17 cellular contexts compared by ENCODE assay signal in genomic region chr2:18373081-18373480, GRCh38.
DNase-seq lines count a peak whose midpoint lies in the region; ATAC-seq and TF ChIP-seq lines count a peak whose summit lies in the region.
"Had no signal": no experiment of that assay in that cellular context is flagged by ENCODE, and none has a peak within 500 bp of the region (broad histone marks: within the 10 kb centered on the region; RNA-seq: fewer than 3 reads in every experiment).

No MANE protein-coding gene starts in this region.

- TF ChIP-seq CTCF in A673 (conservative IDR thresholded peaks at IDR 0.05; ENCODE audit: low read depth, low read length) (no peak), KMS-11 (conservative IDR thresholded peaks at IDR 0.05; ENCODE audit: low read depth, low read length) (no peak), nephron (IDR thresholded peaks at IDR 0.05; ENCODE audit: unreplicated experiment in 3 of 3) (no peak)

- CTCF ChIA-PET in A673 (lab: Charles Lee), result no interaction called here

- peak overlapping the region; percentile 49 for H3K4me2 ChIP-seq in KMS-11

- H3K36me3 ChIP-seq in A673 (ENCODE audit: insufficient read depth, low read length, poor library complexity, severe bottlenecking) (peaks cover 5% of the 10 kb centered on the region), KMS-11 (ENCODE audit: insufficient read depth) (no peaks in the 10 kb centered on the region), adipocyte (ENCODE audit: control insufficient read depth, insufficient read depth, low read length, severe bottlenecking) (no peaks in the 10 kb centered on the region)

- DNase-seq in A673 (ENCODE audit: low spot score) (no peak), adipocyte (ENCODE audit: low read depth) (peak; percentile 34), NCI-H2227 treated with DMSO at 0.1 percent for 48 hours (lab: John Stamatoyannopoulos, UW) (no peak), Ammon's horn (ENCODE audit: low spot score) (no peak)
- DNase-seq: ACHN; CD4-positive, alpha-beta T cell; DMS153; DMS79; GF-D8; GM23248; HCEC 1CT; IMR-90 had no signal

- peaks cover 5% of the 10 kb centered on the region for H3K4me1 Mint-ChIP-seq in nephron

- H3K9me3 ChIP-seq in A673 (ENCODE audit: low read depth, low read length, poor library complexity, severe bottlenecking), result no peaks in the 10 kb centered on the region
- H3K9me3 ChIP-seq in adipocyte (ENCODE audit: control insufficient read depth, low read length), result no peaks in the 10 kb centered on the region

- H3K27ac ChIP-seq in A673 (ENCODE audit: low read depth, low read length, poor library complexity, severe bottlenecking) (peak overlapping the region; percentile 76), KMS-11 (peak overlapping the region; percentile 42; the same call in 1 of the 2 replicates)
- H3K27ac ChIP-seq: C4-2B, GM23248 had no signal

- peak overlapping the region in 2 of 3 experiments; percentile 25 to 54 for H3K27ac Mint-ChIP-seq in nephron
- H3K27ac Mint-ChIP-seq: CD4-positive, alpha-beta T cell had no signal

- no peak overlapping the region for H3K4me3 ChIP-seq in A673 (ENCODE audit: low read depth, low read length, poor library complexity, severe bottlenecking)
- no peak overlapping the region for H3K4me3 ChIP-seq in KMS-11 (IDR thresholded peaks at IDR 0.05; ENCODE audit: insufficient read depth, low read depth, low read length)
- H3K4me3 ChIP-seq in adipocyte (ENCODE audit: low read length), result no peak overlapping the region
- H3K4me3 ChIP-seq: GM23248, K562 had no signal

- TSS peak; percentile 51 for BruUV-seq in A673 (replicated peaks; lab: Mats Ljungman, UMichigan)

- POLR2A ChIA-PET in A673 (lab: Charles Lee; ENCODE audit: low non-redundant PET), result no interaction called here

- H3K27me3 ChIP-seq in A673 (replicated peaks; ENCODE audit: insufficient read depth, low read depth, low read length, poor library complexity) (no peaks in the 10 kb centered on the region), KMS-11 (ENCODE audit: insufficient read depth, low read depth) (no peaks in the 10 kb centered on the region), adipocyte (replicated peaks; ENCODE audit: control insufficient read depth, insufficient read depth, low read length) (no peaks in the 10 kb centered on the region)

- no peak overlapping the region for H2AFZ ChIP-seq in KMS-11 (ENCODE audit: low read depth)
- H2AFZ ChIP-seq: GM23248 had no signal

- H3K4me1 ChIP-seq in A673 (ENCODE audit: insufficient read depth, low read length, poor library complexity, severe bottlenecking) (peaks cover 44% of the 10 kb centered on the region), KMS-11 (ENCODE audit: low read depth, poor library complexity, severe bottlenecking) (peaks cover 61% of the 10 kb centered on the region), adipocyte (ENCODE audit: control insufficient read depth, insufficient read depth, low read length) (no peaks in the 10 kb centered on the region)

- no peaks in the 10 kb centered on the region for H3K79me2 ChIP-seq in KMS-11 (ENCODE audit: insufficient read depth, low read depth)

- H3K9ac ChIP-seq in KMS-11 (no peak overlapping the region), adipocyte (ENCODE audit: low read length) (no peak overlapping the region)
- H3K9ac ChIP-seq: GM23248 had no signal

- no peak overlapping the region for H3K4me3 Mint-ChIP-seq in nephron
- H3K4me3 Mint-ChIP-seq: CD4-positive, alpha-beta T cell had no signal

- peaks cover 6% of the 10 kb centered on the region for H3K27me3 Mint-ChIP-seq in nephron (ENCODE audit: low read depth)

- intact Hi-C loops in A673 (cut with micrococcal nuclease; ENCODE audit: unreplicated experiment), result loop anchor here (2.0 kb wide), 1 partner anchor 130 kb away; no protein-coding TSS in a partner anchor

- H3K36me3 Mint-ChIP-seq in nephron (ENCODE audit: low read depth), result no peaks in the 10 kb centered on the region

- H4K20me1 ChIP-seq in KMS-11 (ENCODE audit: insufficient read depth), result no peaks in the 10 kb centered on the region

- H3K9me3 Mint-ChIP-seq in nephron, result no peaks in the 10 kb centered on the region
- H3K9me3 Mint-ChIP-seq: CD4-positive, alpha-beta T cell had no signal

- no peak for ATAC-seq in HG03521 (IDR thresholded peaks at IDR 0.05; ENCODE audit: unreplicated experiment)
- ATAC-seq: K562 had no signal
